Comparison of ENCODE assay signal across 7 cellular contexts in the genomic region with DNA sequence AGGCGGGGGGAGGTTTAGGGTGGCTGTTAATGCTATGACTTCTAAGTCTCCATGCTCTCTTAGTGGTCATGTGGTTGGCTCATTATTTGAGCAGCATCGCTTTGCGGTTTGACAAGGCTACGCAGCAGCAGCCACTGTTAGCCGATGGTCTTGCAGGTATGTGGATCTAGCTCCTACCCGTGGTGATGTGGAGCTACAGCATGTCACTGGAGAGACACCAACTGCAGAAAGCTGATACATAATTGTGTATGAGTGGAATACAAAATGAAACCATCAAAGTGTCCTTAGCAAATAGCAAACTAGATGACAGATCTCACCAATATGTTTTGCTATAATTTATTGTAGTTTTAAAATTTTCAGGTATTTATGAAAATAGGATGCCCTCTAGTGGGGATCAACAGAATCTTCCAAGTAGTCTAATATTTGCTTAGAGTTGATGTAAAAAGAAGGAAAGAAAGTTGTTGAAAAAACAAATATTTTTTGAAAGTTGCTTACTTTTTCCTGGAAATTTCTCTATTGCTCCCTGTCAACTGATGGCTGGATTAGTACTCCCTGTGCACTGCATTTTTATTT.
A peak's percentile ranks its signal among the peaks of the same experiment; 100 is the strongest.
DNase-seq lines count a peak whose midpoint lies in the region; ATAC-seq and TF ChIP-seq lines count a peak whose summit lies in the region.

No MANE protein-coding gene starts in this region.

- TF ChIP-seq CTCF in GM06990 (IDR thresholded peaks at IDR 0.05; ENCODE audit: insufficient read depth, low read length, poor library complexity, severe bottlenecking): peak; percentile 99
- TF ChIP-seq CTCF in sigmoid colon (IDR thresholded peaks at IDR 0.05): peak; percentile 69 to 81 (median 74)

- DNase-seq in GM06990 (ENCODE audit: extremely low read depth, insufficient read length) (peak; percentile 49), HK-2 (ENCODE audit: unreplicated experiment) (peak; percentile 74), NCI-H526 (lab: John Stamatoyannopoulos, UW) (peak; percentile 83 to 92), amygdala (lab: John Stamatoyannopoulos, UW) (peak in 54 of 56 donors; percentile 3 to 83 (median 48)), right cardiac atrium (peak; percentile 75 to 84 (median 76)), sigmoid colon (peak; percentile 88)

- no peaks in the 10 kb centered on the region for H3K9me3 ChIP-seq in right cardiac atrium (ENCODE audit: control insufficient read depth, low read length)
- H3K9me3 ChIP-seq in sigmoid colon: no peaks in the 10 kb centered on the region

- no peak overlapping the region for H3K27ac ChIP-seq in right cardiac atrium (ENCODE audit: low read length)
- H3K27ac ChIP-seq in sigmoid colon: no peak overlapping the region

- no peak for TF ChIP-seq EP300 in sigmoid colon (IDR thresholded peaks at IDR 0.05)

- H3K27me3 ChIP-seq in GM06990 (replicated peaks; ENCODE audit: control insufficient read depth, insufficient read depth, low read length) (no peaks in the 10 kb centered on the region), right cardiac atrium (ENCODE audit: control insufficient read depth, insufficient read depth) (no peaks in the 10 kb centered on the region), sigmoid colon (no peaks in the 10 kb centered on the region)

- no peaks in the 10 kb centered on the region for H3K36me3 ChIP-seq in GM06990 (ENCODE audit: control insufficient read depth, insufficient read depth, low read length)
- no peaks in the 10 kb centered on the region for H3K36me3 ChIP-seq in sigmoid colon

- under 1% methylated on average over 6 of the region's 6 CpGs for WGBS in right cardiac atrium
- 1 to 2% methylated on average over 6 of the region's 6 CpGs for whole genome bisulfite sequencing in sigmoid colon, 2 donors

- ATAC-seq in GM21515 (IDR thresholded peaks at IDR 0.05; ENCODE audit: unreplicated experiment) (peak; percentile 100), right cardiac atrium (peak; percentile 91 to 97)

- TF ChIP-seq POLR2A in sigmoid colon (IDR thresholded peaks at IDR 0.05): no peak

- H3K4me1 ChIP-seq in right cardiac atrium (ENCODE audit: control insufficient read depth, insufficient read depth, low read length): no peaks in the 10 kb centered on the region
- H3K4me1 ChIP-seq in sigmoid colon: peaks cover 0 to 8% (median 0%) of the 10 kb centered on the region in 4 donors

- H3K4me3 ChIP-seq in GM06990 (replicated peaks; ENCODE audit: low read depth, low read length) (no peak overlapping the region), right cardiac atrium (ENCODE audit: low read length) (no peak overlapping the region), sigmoid colon (no peak overlapping the region)

- intact Hi-C loops in right cardiac atrium (cut with DNase I): loop anchor here (2.0 to 10.0 kb wide), 4 partner anchors 198 to 203 kb away; no protein-coding TSS in a partner anchor
- intact Hi-C loops in sigmoid colon (cut with DNase I): loop anchor here (5.0 kb wide), 1 partner anchor 198 kb away; no protein-coding TSS in a partner anchor
